In the genomic region with DNA sequence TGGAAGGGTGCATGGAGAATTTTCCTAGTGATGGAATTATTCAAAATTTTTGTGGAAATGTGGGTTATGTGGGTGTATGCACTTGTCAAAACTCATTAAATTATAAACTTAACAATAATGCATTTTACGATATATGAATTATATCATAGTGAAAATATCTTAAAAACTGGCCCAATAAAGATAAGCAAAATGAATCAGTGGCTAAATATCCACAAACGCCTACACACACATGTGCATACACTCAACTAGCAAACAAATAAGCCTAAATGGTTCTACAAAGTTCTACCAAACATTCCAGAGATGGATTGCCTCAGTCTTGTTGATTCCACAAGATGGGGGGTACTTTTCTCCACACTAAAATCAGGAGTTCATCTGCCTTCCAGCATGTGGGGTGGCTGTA, we compare ENCODE assay signal across 34 cellular contexts.
"Had no signal": no experiment of that assay in that cellular context is flagged by ENCODE, and none has a peak within 500 bp of the region (broad histone marks: within the 10 kb centered on the region; RNA-seq: fewer than 3 reads in every experiment).

No MANE protein-coding gene starts in this region.

- H3K4me3 Mint-ChIP-seq: activated B cell treated with CpG ODN at 0.5 μM for 24 hours; activated CD4-positive, alpha-beta memory T cell treated with anti-CD3 and anti-CD28 coated beads for 36 hours; activated naive CD4-positive, alpha-beta T cell treated with anti-CD3 and anti-CD28 coated beads, Interleukin-2, amount 10 ng/mL, durations not matched to agents 7 days and 5 days; activated naive CD8-positive, alpha-beta T cell; central memory CD8-positive, alpha-beta T cell had no signal

- H3K27ac ChIP-seq: cardiac muscle cell, Peyer's patch, SJSA1, VCaP had no signal

- H3K27ac Mint-ChIP-seq: activated B cell treated with CpG ODN at 0.5 μM for 24 hours; activated CD4-positive, alpha-beta memory T cell treated with anti-CD3 and anti-CD28 coated beads for 36 hours; activated naive CD4-positive, alpha-beta T cell treated with anti-CD3 and anti-CD28 coated beads, Interleukin-2, amount 10 ng/mL, durations not matched to agents 7 days and 5 days; activated naive CD8-positive, alpha-beta T cell had no signal

- ATAC-seq: PC-3 had no signal

- H3K36me3 ChIP-seq: cardiac muscle cell, Peyer's patch, SJSA1 had no signal

- H3K4me3 ChIP-seq: cardiac muscle cell, Peyer's patch, SJSA1 had no signal

- H3K4me1 ChIP-seq: Peyer's patch, SJSA1 had no signal

- H3K27me3 Mint-ChIP-seq: activated B cell treated with CpG ODN at 0.5 μM for 24 hours; activated naive CD4-positive, alpha-beta T cell treated with anti-CD3 and anti-CD28 coated beads, Interleukin-2, amount 10 ng/mL, durations not matched to agents 7 days and 5 days had no signal

- H3K36me3 Mint-ChIP-seq: activated CD4-positive, alpha-beta memory T cell treated with anti-CD3 and anti-CD28 coated beads for 36 hours; activated naive CD4-positive, alpha-beta T cell treated with anti-CD3 and anti-CD28 coated beads, Interleukin-2, amount 10 ng/mL, durations not matched to agents 7 days and 5 days; activated naive CD8-positive, alpha-beta T cell had no signal

- H3K27me3 ChIP-seq: Peyer's patch, SJSA1 had no signal

- H3K9me3 ChIP-seq: Peyer's patch, SJSA1 had no signal

- DNase-seq: activated B cell treated with CpG ODN at 0.5 μM for 24 hours; activated CD4-positive, alpha-beta memory T cell treated with anti-CD3 and anti-CD28 coated beads for 36 hours; activated CD4-positive, alpha-beta T cell treated with anti-CD3 and anti-CD28 coated beads for 4 hours; activated CD4-positive, alpha-beta T cell treated with anti-CD3 and anti-CD28 coated beads, Interleukin-2, amount 50 U/mL, for 1 hour; activated CD4-positive, CD25-positive, alpha-beta regulatory T cell treated with anti-CD3 and anti-CD28 coated beads, Interleukin-2, amount 50 U/mL, for 72 hours; activated CD8-positive, alpha-beta memory T cell treated with anti-CD3 and anti-CD28 coated beads, Interleukin-2, amount 50 U/mL, for 4 hours; activated effector memory CD4-positive, alpha-beta T cell treated with Interleukin-2 at 50 U/mL for 16 hours; activated naive CD4-positive, alpha-beta T cell treated with anti-CD3 and anti-CD28 coated beads, Interleukin-2, amount 10 ng/mL, durations not matched to agents 7 days and 5 days; activated T-cell treated with anti-CD3 and anti-CD28 coated beads for 4 hours; activated T-cell treated with anti-CD3 and anti-CD28 coated beads, Interleukin-2, amount 50 U/mL, for 48 hours; amniotic stem cell; aorta; NCI-H1105 treated with DMSO at 0.1 percent for 48 hours; NCI-H1436; NCI-H1694; NCI-H2029; NCI-H345; NCI-H510A; NCI-H526; NCI-H748 treated with DMSO at 0.1 percent for 48 hours; NK-92 treated with Interleukin-12 subunit alpha and Interleukin-12 subunit beta, amount 100 ng/mL, for 24 hours; PC-3; Peyer's patch; RPMI8226; SHP77 treated with DMSO at 0.1 percent for 48 hours; SW 1271; T-helper 1 cell; T-helper 2 cell; T-helper 9 cell had no signal

- H3K4me1 Mint-ChIP-seq: activated B cell treated with CpG ODN at 0.5 μM for 24 hours; activated naive CD4-positive, alpha-beta T cell treated with anti-CD3 and anti-CD28 coated beads, Interleukin-2, amount 10 ng/mL, durations not matched to agents 7 days and 5 days; central memory CD8-positive, alpha-beta T cell had no signal
